Comparison of ENCODE assay signal across 10 cellular contexts in the genomic region with DNA sequence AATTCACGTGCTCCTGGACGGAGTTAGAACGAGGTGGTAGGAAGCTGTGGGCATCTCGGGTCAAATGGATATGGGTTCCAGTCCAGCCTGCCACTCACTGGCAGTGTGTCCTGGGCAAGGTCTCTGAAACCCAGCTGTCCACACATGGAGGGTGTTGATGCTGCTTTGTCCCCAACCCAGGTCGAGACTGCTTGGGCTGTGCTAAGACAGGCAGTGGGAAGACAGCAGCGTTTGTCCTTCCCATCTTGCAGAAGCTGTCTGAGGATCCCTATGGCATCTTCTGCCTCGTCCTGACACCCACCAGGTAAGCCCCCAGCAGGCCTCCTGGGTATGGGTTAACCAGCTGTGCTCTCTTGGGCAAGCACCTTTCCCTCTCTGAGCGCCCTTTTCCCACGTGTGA. TPM values are rescaled to one million over a fixed set of nuclear protein-coding genes. Genes with fewer than 3 reads are reported as not detected.
A peak's percentile ranks its signal among the peaks of the same experiment; 100 is the strongest.
DNase-seq lines count a peak whose midpoint lies in the region; ATAC-seq, FAIRE-seq and TF ChIP-seq lines count a peak whose summit lies in the region.
"Had no signal": no experiment of that assay in that cellular context is flagged by ENCODE, and none has a peak within 500 bp of the region (broad histone marks: within the 10 kb centered on the region; RNA-seq: fewer than 3 reads in every experiment).

No MANE protein-coding gene starts in this region.

- peak overlapping the region; percentile 91 for H3K9ac ChIP-seq in GM12878 (ENCODE audit: control insufficient read depth, insufficient read depth, low read length)

- no TSS peak for BruUV-seq in GM12878 (replicated peaks; lab: Mats Ljungman, UMichigan)

- TF ChIP-seq RAD21 in GM12878 (IDR thresholded peaks at IDR 0.05; ENCODE audit: insufficient read depth, low read depth, low read length): no peak

- CTCF ChIA-PET in GM12878 (lab: Yijun Ruan, JAX): interaction anchor here (0.6 to 1.7 kb wide), 2 partner anchors 55 to 105 kb away, joined by 3 read pairs; no protein-coding TSS in a partner anchor

- peaks cover 43% of the 10 kb centered on the region for H3K79me2 ChIP-seq in GM12878 (ENCODE audit: control insufficient read depth, insufficient read depth, low read length)

- no peak for ATAC-seq in Right ventricle myocardium inferior
- ATAC-seq in GM12878: no peak
- no peak for ATAC-seq in lung (ENCODE audit: insufficient read depth, low FRiP score)
- ATAC-seq in HG02884 (IDR thresholded peaks at IDR 0.05; ENCODE audit: unreplicated experiment): no peak
- no peak for ATAC-seq in GM19351 (IDR thresholded peaks at IDR 0.05; ENCODE audit: unreplicated experiment)

- H3K27ac Mint-ChIP-seq in type B pancreatic cell: peak overlapping the region; percentile 87

- H3K4me1 ChIP-seq in cardiac muscle cell (ENCODE audit: low read depth) (peaks cover 4% of the 10 kb centered on the region), GM12878 (ENCODE audit: control insufficient read depth, insufficient read depth, low read length) (peaks cover 8% of the 10 kb centered on the region), lung (ENCODE audit: control insufficient read depth in 2 of 2, insufficient read depth in 2 of 2, low read length in 2 of 2) (peaks cover 0 to 13% of the 10 kb centered on the region in 2 donors), thyroid gland (peaks cover 19 to 25% of the 10 kb centered on the region in 2 donors)

- DNase-seq in cardiac muscle cell (ENCODE audit: low read depth in 1 of 2, low spot score in 1 of 2): no peak
- no peak for DNase-seq in Right ventricle myocardium inferior (ENCODE audit: missing footprints)
- no peak for DNase-seq in GM12878 (ENCODE audit: low read depth, low spot score)
- DNase-seq in lung (ENCODE audit: low spot score): no peak
- DNase-seq in type B pancreatic cell (ENCODE audit: extremely low spot score, unreplicated experiment): no peak
- no peak for DNase-seq in thyroid gland
- DNase-seq: activated CD4-positive, alpha-beta T cell treated with anti-CD3 and anti-CD28 coated beads for 48 hours had no signal

- H3K36me3 ChIP-seq in cardiac muscle cell: peaks cover 10% of the 10 kb centered on the region
- peaks cover 9 to 17% of the 10 kb centered on the region in 2 experiments for H3K36me3 ChIP-seq in GM12878 (ENCODE audit: control insufficient read depth in 2 of 2, insufficient read depth in 2 of 2, low read length in 1 of 2)
- H3K36me3 ChIP-seq in lung (ENCODE audit: control insufficient read depth in 2 of 2, insufficient read depth in 2 of 2, low read length in 2 of 2): peaks cover 3 to 41% of the 10 kb centered on the region in 2 donors
- H3K36me3 ChIP-seq in thyroid gland: peaks cover 33 to 40% of the 10 kb centered on the region in 2 donors

- H3K4me1 Mint-ChIP-seq in type B pancreatic cell (ENCODE audit: unreplicated experiment): peaks cover 14% of the 10 kb centered on the region

- TF ChIP-seq EP300 in GM12878 (IDR thresholded peaks at IDR 0.05; ENCODE audit: borderline replicate concordance in 1 of 2, control insufficient read depth in 1 of 2, low read depth in 2 of 2, low read length in 2 of 2): no peak

- TF ChIP-seq POLR2A in GM12878 (IDR thresholded peaks at IDR 0.05; ENCODE audit: low read depth, low read length): no peak
- no peak for TF ChIP-seq POLR2A in thyroid gland (IDR thresholded peaks at IDR 0.05)

- H3K27me3 ChIP-seq in cardiac muscle cell (no peaks in the 10 kb centered on the region), GM12878 (replicated peaks in 1 of 2; ENCODE audit: control insufficient read depth in 2 of 2, insufficient read depth in 2 of 2, low read length in 1 of 2) (no peaks in the 10 kb centered on the region), lung (ENCODE audit: control insufficient read depth, insufficient read depth) (no peaks in the 10 kb centered on the region), thyroid gland (no peaks in the 10 kb centered on the region)

- H3K9me3 Mint-ChIP-seq in type B pancreatic cell: no peaks in the 10 kb centered on the region

- H3K27ac ChIP-seq in cardiac muscle cell (no peak overlapping the region), GM12878 (ENCODE audit: control insufficient read depth, insufficient read depth) (0 out of 2 replicates have a peak overlapping the region, but pooled peaks have one; percentile 47), lung (ENCODE audit: low read depth in 1 of 2, low read length in 1 of 2) (peak overlapping the region in 1 of 2 donors; percentile 0), thyroid gland (no peak overlapping the region)

- TF ChIP-seq CTCF in cardiac muscle cell (IDR thresholded peaks at IDR 0.05; ENCODE audit: low read depth, low read length): no peak
- TF ChIP-seq CTCF in GM12878 (IDR thresholded peaks at IDR 0.05 in 2 of 3, conservative IDR thresholded peaks at IDR 0.05 in 1 of 3; ENCODE audit: control insufficient read depth in 2 of 3, extremely low read depth in 1 of 3, insufficient read depth in 1 of 3, low read depth in 3 of 3, low read length in 3 of 3): no peak
- no peak for TF ChIP-seq CTCF in lung (IDR thresholded peaks at IDR 0.05; ENCODE audit: control extremely low read depth, extremely low read depth)
- TF ChIP-seq CTCF in type B pancreatic cell (conservative IDR thresholded peaks at IDR 0.05): no peak
- no peak for TF ChIP-seq CTCF in thyroid gland (IDR thresholded peaks at IDR 0.05)

- H2AFZ ChIP-seq in GM12878 (ENCODE audit: control insufficient read depth, low read depth, low read length): no peak overlapping the region

- POLR2A ChIA-PET in GM12878 (lab: Charles Lee): interaction anchor here (0.7 kb wide), 1 partner anchor 12 kb away, joined by 5 read pairs; no protein-coding TSS in a partner anchor

- 0 out of 2 replicates have a peak, but pooled peaks cover 3% of the 10 kb centered on the region for H4K20me1 ChIP-seq in GM12878 (ENCODE audit: control insufficient read depth, insufficient read depth)

- RAD21 ChIA-PET in GM12878 (lab: Charles Lee; ENCODE audit: unreplicated experiment): no interaction called here

- H3K4me2 ChIP-seq in GM12878 (ENCODE audit: control insufficient read depth, insufficient read depth): peak overlapping the region; percentile 99

- H3K27me3 Mint-ChIP-seq in type B pancreatic cell: no peaks in the 10 kb centered on the region

- no peak for FAIRE-seq in GM12878 (lab: Jason Lieb, UNC)

- H3K4me3 ChIP-seq in cardiac muscle cell: peak overlapping the region; percentile 72
- peak overlapping the region; percentile 92 for H3K4me3 ChIP-seq in GM12878
- peak overlapping the region; percentile 95 for H3K4me3 ChIP-seq in lung
- H3K4me3 ChIP-seq in thyroid gland (replicated peaks in 1 of 3): peak overlapping the region in 1 of 3 donors; percentile 72

- peak overlapping the region; percentile 93 for H3K4me3 Mint-ChIP-seq in type B pancreatic cell

- intact Hi-C loops in Right ventricle myocardium inferior (cut with DNase I): no loop called here
- intact Hi-C loops in GM12878 (cut with micrococcal nuclease; ENCODE audit: unreplicated experiment): no loop called here
- intact Hi-C loops in thyroid gland (cut with DNase I): no loop called here

- 55% methylated on average over 9 of the region's 9 CpGs for WGBS in GM12878 (ENCODE audit: insufficient coverage, insufficient replicate concordance, low lambda C conversion rate, missing lambda C conversion rate)
- 56 to 64% methylated on average over 9 of the region's 9 CpGs for WGBS in lung, 2 donors
- 58 to 66% methylated on average over 9 of the region's 9 CpGs for WGBS in thyroid gland, 2 donors

- in situ Hi-C loops in GM12878 (cut with MboI): no loop called here

- SMC1A ChIA-PET in GM12878 (lab: Charles Lee; ENCODE audit: uncharacterized antibody, unreplicated experiment): interaction anchor here (1.8 kb wide), 1 partner anchor 24 kb away, joined by 8 read pairs; no protein-coding TSS in a partner anchor

- no peaks in the 10 kb centered on the region for H3K9me3 ChIP-seq in cardiac muscle cell (ENCODE audit: low read depth)
- no peaks in the 10 kb centered on the region for H3K9me3 ChIP-seq in GM12878 (replicated peaks; ENCODE audit: control insufficient read depth, insufficient read depth, low read length)
- no peaks in the 10 kb centered on the region for H3K9me3 ChIP-seq in lung (ENCODE audit: control insufficient read depth in 2 of 2, insufficient read depth in 1 of 2, low read length in 1 of 2)
- no peaks in the 10 kb centered on the region for H3K9me3 ChIP-seq in thyroid gland

- H3K36me3 Mint-ChIP-seq in type B pancreatic cell: peaks cover 4% of the 10 kb centered on the region

RNA-seq across cellular contexts. Expression of a gene that starts 0.9 kb away (rescaled TPM):
- 57.6 and 65.4 TPM in 2 replicates for total RNA-seq in cardiac muscle cell
- 42.8 and 48.5 TPM in 2 replicates for polyA plus RNA-seq in cardiac muscle cell
- 25.6 TPM for total RNA-seq in Right ventricle myocardium inferior
- total RNA-seq in GM12878 (2013; cell fraction: nucleolus; rRNA removed): 22.8 and 25.3 TPM in 2 replicates
- 78.2 and 85.3 TPM in 2 replicates for total RNA-seq in GM12878 (2014; rRNA removed)
- total RNA-seq in GM12878 (2014; rRNA removed; fragmentation: Illumina TruSeq; extraction: Trizol): 39.0 and 39.8 TPM in 2 replicates
- total RNA-seq in GM12878 (2021): 65.6 and 76.5 TPM in 2 replicates
- polyA plus RNA-seq in GM12878 (2011; ENCODE audit: low read depth): 20.4 TPM
- 20.0 and 36.9 TPM in 2 replicates for polyA plus RNA-seq in GM12878 (2011; rRNA removed)
- polyA plus RNA-seq in GM12878 (2011; cell fraction: cytosol; rRNA removed): 50.9 and 78.3 TPM in 2 replicates
- 60.3 and 73.4 TPM in 2 replicates for polyA plus RNA-seq in GM12878 (2011; cell fraction: nucleus; rRNA removed)
- 36.5 and 39.7 TPM in 2 replicates for polyA plus RNA-seq in GM12878 (2012)
- polyA plus RNA-seq in GM12878 (2014; fragmentation: Illumina TruSeq; extraction: Trizol): 7.1 and 25.6 TPM in 2 replicates
- 1 to 10 TPM in 1 of 2 experiments, under 1 TPM in 1; 0.58 to 5.5 TPM for polyA plus RNA-seq in GM12878 (2014; fragmentation: Nextera tagmentation; extraction: Ambion mirVana)
- 56.4 and 68.9 TPM in 2 replicates for polyA plus RNA-seq in GM12878 (2014; rRNA removed)
- 100 to 1,000 TPM in 1 of 2 experiments, 10 to 100 TPM in 1; 86.1 to 102 TPM for polyA plus RNA-seq in GM12878 (2016; fragmentation: Nextera tagmentation; extraction: Ambion mirVana)
- 39.8 and 56.9 TPM in 2 replicates for polyA minus RNA-seq in GM12878 (2011; rRNA and poly(A)+ RNA removed)
- polyA minus RNA-seq in GM12878 (2011; cell fraction: cytosol; rRNA and poly(A)+ RNA removed): 18.1 and 33.5 TPM in 2 replicates
- polyA minus RNA-seq in GM12878 (2011; cell fraction: nucleus; rRNA and poly(A)+ RNA removed): 26.1 and 32.3 TPM in 2 replicates
- total RNA-seq in lung: 10 to 100 TPM; 32.2 to 59.8 TPM
- polyA plus RNA-seq in lung: 10 to 100 TPM; 52.6 to 69.1 TPM
- 58.3 and 58.5 TPM in 2 replicates for total RNA-seq in type B pancreatic cell (ENCODE audit: low replicate concordance)
- 10 to 100 TPM; 33.5 to 63.7 (median 46.0) TPM for total RNA-seq in thyroid gland

RNA-seq across cellular contexts. Expression of a gene that starts 1.2 kb away (rescaled TPM):
- 306 and 478 TPM in 2 replicates for total RNA-seq in cardiac muscle cell
- 417 and 523 TPM in 2 replicates for polyA plus RNA-seq in cardiac muscle cell
- 139 TPM for total RNA-seq in Right ventricle myocardium inferior
- 79.3 and 88.6 TPM in 2 replicates for total RNA-seq in GM12878 (2013; cell fraction: nucleolus; rRNA removed)
- 281 and 305 TPM in 2 replicates for total RNA-seq in GM12878 (2014; rRNA removed)
- 101 and 113 TPM in 2 replicates for total RNA-seq in GM12878 (2014; rRNA removed; fragmentation: Illumina TruSeq; extraction: Trizol)
- 277 and 296 TPM in 2 replicates for total RNA-seq in GM12878 (2021)
- 86.9 TPM for polyA plus RNA-seq in GM12878 (2011; ENCODE audit: low read depth)
- polyA plus RNA-seq in GM12878 (2011; rRNA removed): 71.8 and 167 TPM in 2 replicates
- polyA plus RNA-seq in GM12878 (2011; cell fraction: cytosol; rRNA removed): 242 and 419 TPM in 2 replicates
- 239 and 284 TPM in 2 replicates for polyA plus RNA-seq in GM12878 (2011; cell fraction: nucleus; rRNA removed)
- 218 and 226 TPM in 2 replicates for polyA plus RNA-seq in GM12878 (2012)
- 4.3 and 47.5 TPM in 2 replicates for polyA plus RNA-seq in GM12878 (2014; fragmentation: Illumina TruSeq; extraction: Trizol)
- polyA plus RNA-seq in GM12878 (2014; fragmentation: Nextera tagmentation; extraction: Ambion mirVana): 10 to 100 TPM in 1 of 2 experiments, 1 to 10 TPM in 1; 3.5 to 17.8 TPM
- 278 and 310 TPM in 2 replicates for polyA plus RNA-seq in GM12878 (2014; rRNA removed)
- polyA plus RNA-seq in GM12878 (2016; fragmentation: Nextera tagmentation; extraction: Ambion mirVana): 100 to 1,000 TPM; 387 to 464 TPM
- polyA minus RNA-seq in GM12878 (2011; rRNA and poly(A)+ RNA removed): 98.5 and 199 TPM in 2 replicates
- 70.8 and 74.1 TPM in 2 replicates for polyA minus RNA-seq in GM12878 (2011; cell fraction: cytosol; rRNA and poly(A)+ RNA removed)
- 41.2 and 72.7 TPM in 2 replicates for polyA minus RNA-seq in GM12878 (2011; cell fraction: nucleus; rRNA and poly(A)+ RNA removed)
- total RNA-seq in lung: 100 to 1,000 TPM in 1 of 2 donors, 10 to 100 TPM in 1; 94.1 to 265 TPM
- 100 to 1,000 TPM; 285 to 365 TPM for polyA plus RNA-seq in lung
- total RNA-seq in type B pancreatic cell (ENCODE audit: low replicate concordance): 171 and 213 TPM in 2 replicates
- 100 to 1,000 TPM; 192 to 405 (median 329) TPM for total RNA-seq in thyroid gland

RNA-seq across cellular contexts. Expression of a gene that starts 20.6 kb away (rescaled TPM):
- 55.8 and 62.7 TPM in 2 replicates for total RNA-seq in cardiac muscle cell
- 47.0 and 49.0 TPM in 2 replicates for polyA plus RNA-seq in cardiac muscle cell
- 15.2 TPM for total RNA-seq in Right ventricle myocardium inferior
- total RNA-seq in GM12878 (2013; cell fraction: nucleolus; rRNA removed): 6.0 and 8.7 TPM in 2 replicates
- total RNA-seq in GM12878 (2014; rRNA removed): 0.05 and 0.85 TPM in 2 replicates
- 0.18 TPM in 1 of 2 replicates, not detected in the other for total RNA-seq in GM12878 (2014; rRNA removed; fragmentation: Illumina TruSeq; extraction: Trizol)
- 0.19 and 0.64 TPM in 2 replicates for total RNA-seq in GM12878 (2021)
- polyA plus RNA-seq in GM12878 (2011; ENCODE audit: low read depth): not detected
- 6.3 and 10.6 TPM in 2 replicates for polyA plus RNA-seq in GM12878 (2011; rRNA removed)
- polyA plus RNA-seq in GM12878 (2011; cell fraction: cytosol; rRNA removed): 9.0 and 12.3 TPM in 2 replicates
- 21.3 and 22.0 TPM in 2 replicates for polyA plus RNA-seq in GM12878 (2011; cell fraction: nucleus; rRNA removed)
- 0.74 and 0.84 TPM in 2 replicates for polyA plus RNA-seq in GM12878 (2012)
- 0.24 and 0.38 TPM in 2 replicates for polyA plus RNA-seq in GM12878 (2014; fragmentation: Illumina TruSeq; extraction: Trizol)
- polyA plus RNA-seq in GM12878 (2014; fragmentation: Nextera tagmentation; extraction: Ambion mirVana): not detected
- polyA plus RNA-seq in GM12878 (2014; rRNA removed): 0.70 and 0.73 TPM in 2 replicates
- under 1 TPM; 0.35 to 0.36 TPM for polyA plus RNA-seq in GM12878 (2016; fragmentation: Nextera tagmentation; extraction: Ambion mirVana)
- polyA minus RNA-seq in GM12878 (2011; rRNA and poly(A)+ RNA removed): 4.8 and 7.7 TPM in 2 replicates
- polyA minus RNA-seq in GM12878 (2011; cell fraction: cytosol; rRNA and poly(A)+ RNA removed): 3.0 and 4.7 TPM in 2 replicates
- polyA minus RNA-seq in GM12878 (2011; cell fraction: nucleus; rRNA and poly(A)+ RNA removed): 5.7 and 6.6 TPM in 2 replicates
- total RNA-seq in lung: 10 to 100 TPM; 22.0 to 24.6 TPM
- 10 to 100 TPM; 23.8 to 40.2 TPM for polyA plus RNA-seq in lung
- 20.8 and 38.6 TPM in 2 replicates for total RNA-seq in type B pancreatic cell (ENCODE audit: low replicate concordance)
- 100 to 1,000 TPM in 1 of 4 donors, 10 to 100 TPM in 3; 55.6 to 169 (median 63.4) TPM for total RNA-seq in thyroid gland

RNA-seq across cellular contexts. Expression of a gene that starts 24.4 kb away (rescaled TPM):
- 15.2 and 16.1 TPM in 2 replicates for total RNA-seq in cardiac muscle cell
- polyA plus RNA-seq in cardiac muscle cell: 29.3 and 30.9 TPM in 2 replicates
- 0.30 TPM for total RNA-seq in Right ventricle myocardium inferior
- total RNA-seq in GM12878 (2013; cell fraction: nucleolus; rRNA removed): not detected in 2 replicates
- total RNA-seq in GM12878 (2014; rRNA removed): not detected in 2 replicates
- not detected in 2 replicates for total RNA-seq in GM12878 (2014; rRNA removed; fragmentation: Illumina TruSeq; extraction: Trizol)
- total RNA-seq in GM12878 (2021): not detected in 2 replicates
- polyA plus RNA-seq in GM12878 (2011; ENCODE audit: low read depth): not detected
- polyA plus RNA-seq in GM12878 (2011; rRNA removed): not detected in 2 replicates
- polyA plus RNA-seq in GM12878 (2011; cell fraction: cytosol; rRNA removed): not detected in 2 replicates
- polyA plus RNA-seq in GM12878 (2011; cell fraction: nucleus; rRNA removed): not detected in 2 replicates
- 0.08 TPM in 1 of 2 replicates, not detected in the other for polyA plus RNA-seq in GM12878 (2012)
- not detected in 2 replicates for polyA plus RNA-seq in GM12878 (2014; fragmentation: Illumina TruSeq; extraction: Trizol)
- polyA plus RNA-seq in GM12878 (2014; fragmentation: Nextera tagmentation; extraction: Ambion mirVana): not detected
- 0.16 TPM in 1 of 2 replicates, not detected in the other for polyA plus RNA-seq in GM12878 (2014; rRNA removed)
- under 1 TPM in 1 of 2 experiments, not detected in 1; 0.19 TPM for polyA plus RNA-seq in GM12878 (2016; fragmentation: Nextera tagmentation; extraction: Ambion mirVana)
- not detected in 2 replicates for polyA minus RNA-seq in GM12878 (2011; rRNA and poly(A)+ RNA removed)
- not detected in 2 replicates for polyA minus RNA-seq in GM12878 (2011; cell fraction: cytosol; rRNA and poly(A)+ RNA removed)
- not detected in 2 replicates for polyA minus RNA-seq in GM12878 (2011; cell fraction: nucleus; rRNA and poly(A)+ RNA removed)
- total RNA-seq in lung: 1 to 10 TPM in 1 of 2 donors, under 1 TPM in 1; 0.55 to 1.7 TPM
- under 1 TPM; 0.14 to 0.16 TPM for polyA plus RNA-seq in lung
- total RNA-seq in type B pancreatic cell (ENCODE audit: low replicate concordance): 6.4 and 14.8 TPM in 2 replicates
- total RNA-seq in thyroid gland: 1 to 10 TPM in 1 of 4 donors, under 1 TPM in 3; 0.24 to 1.3 (median 0.59) TPM
- total RNA-seq: Daoy had no signal
